16 cellular contexts compared by ENCODE assay signal in genomic region chr1:53381790-53382401, GRCh38. TPM values are rescaled to one million over a fixed set of nuclear protein-coding genes. Genes with fewer than 3 reads are reported as not detected.
DNase-seq lines count a peak whose midpoint lies in the region; ATAC-seq, FAIRE-seq and TF ChIP-seq lines count a peak whose summit lies in the region.
"Had no signal": no experiment of that assay in that cellular context is flagged by ENCODE, and none has a peak within 500 bp of the region (broad histone marks: within the 10 kb centered on the region; RNA-seq: fewer than 3 reads in every experiment).

No MANE protein-coding gene starts in this region.

- WGBS in smooth muscle cell (ENCODE audit: low lambda C conversion rate) = 75% methylated on average over 8 of the region's 8 CpGs

- H3F3A ChIP-seq in smooth muscle cell (ENCODE audit: low read depth) = no peaks in the 10 kb centered on the region

- FAIRE-seq in RCC 7860 (lab: Jason Lieb, UNC) = peak; percentile 90

- intact Hi-C loops in posterior vena cava (cut with DNase I) = no loop called here

- TF ChIP-seq CTCF in epithelial cell of esophagus (IDR thresholded peaks at IDR 0.05; ENCODE audit: insufficient read depth, low read depth, low read length, missing control alignments) = no peak
- no peak for TF ChIP-seq CTCF in smooth muscle cell (IDR thresholded peaks at IDR 0.05; ENCODE audit: borderline replicate concordance, insufficient read depth, poor library complexity, severe bottlenecking)

- DNase-seq in GM03348 (ENCODE audit: low spot score) (peak; percentile 38), RCC 7860 (ENCODE audit: low spot score) (peak; percentile 65), epithelial cell of esophagus (ENCODE audit: low read depth) (peak; percentile 86), posterior vena cava (ENCODE audit: low spot score) (peak; percentile 25), smooth muscle cell (lab: John Stamatoyannopoulos, UW; ENCODE audit: unreplicated experiment) (no peak)
- no peak for DNase-seq in stimulated activated naive CD8-positive, alpha-beta T cell treated with anti-CD3 and anti-CD28 coated beads, Interleukin-15, Interleukin-2, amounts not matched to agents 100 U/mL and 50 U/mL, for 24 hours
- DNase-seq: activated CD8-positive, alpha-beta T cell treated with anti-CD3 and anti-CD28 coated beads for 36 hours; CD4-positive, CD25-positive, alpha-beta regulatory T cell; NCI-H1436 treated with DMSO at 0.1 percent for 48 hours; NCI-H69; stimulated activated CD4-positive, alpha-beta T cell treated with anti-CD3 and anti-CD28 coated beads, Interleukin-4, amount 100 ng/mL, for 1 hour; stimulated activated naive CD4-positive, alpha-beta T cell had no signal

- H3K9me3 ChIP-seq in smooth muscle cell (replicated peaks; ENCODE audit: low read depth) = no peaks in the 10 kb centered on the region

- no peaks in the 10 kb centered on the region for H3K36me3 ChIP-seq in smooth muscle cell (ENCODE audit: low read depth)
- H3K36me3 ChIP-seq: cardiac muscle cell had no signal

- no peak overlapping the region for H3K27ac ChIP-seq in smooth muscle cell (ENCODE audit: low read depth)
- H3K27ac ChIP-seq: cardiac muscle cell had no signal

- no peaks in the 10 kb centered on the region for H3K4me1 ChIP-seq in smooth muscle cell (ENCODE audit: low read depth)

- ATAC-seq in HG02870 (IDR thresholded peaks at IDR 0.05; ENCODE audit: unreplicated experiment) (no peak), HG03469 (IDR thresholded peaks at IDR 0.05; ENCODE audit: unreplicated experiment) (no peak)
- ATAC-seq in stimulated activated naive CD8-positive, alpha-beta T cell treated with anti-CD3 and anti-CD28 coated beads, Interleukin-15, Interleukin-2, amounts not matched to agents 100 U/mL and 50 U/mL, for 24 hours = no peak
- ATAC-seq: activated CD8-positive, alpha-beta T cell treated with anti-CD3 and anti-CD28 coated beads for 36 hours; Right ventricle myocardium inferior had no signal

- H2AFZ ChIP-seq in smooth muscle cell (ENCODE audit: low read depth) = no peak overlapping the region

- no peaks in the 10 kb centered on the region for H3K27me3 ChIP-seq in smooth muscle cell (ENCODE audit: low read depth)

- H3K4me3 ChIP-seq in epithelial cell of esophagus (ENCODE audit: low read length) (no peak overlapping the region), smooth muscle cell (no peak overlapping the region)
- H3K4me3 ChIP-seq: cardiac muscle cell had no signal

- no peaks in the 10 kb centered on the region for H3K79me2 ChIP-seq in smooth muscle cell (ENCODE audit: low read depth)

- H4K20me1 ChIP-seq in smooth muscle cell (ENCODE audit: low read depth) = no peaks in the 10 kb centered on the region

- no peak overlapping the region for H3K9ac ChIP-seq in smooth muscle cell (ENCODE audit: low read depth)

- H3K4me2 ChIP-seq in smooth muscle cell = no peak overlapping the region

RNA-seq across cellular contexts. Expression of gene LRP8, which starts 54.0 kb away (rescaled TPM):
- 1 to 10 TPM; 5.7 to 7.2 TPM for total RNA-seq in posterior vena cava
- total RNA-seq in smooth muscle cell = 3.6 and 5.6 TPM in 2 replicates
- 4.2 and 8.1 TPM in 2 replicates for polyA plus RNA-seq in smooth muscle cell

Comparison
In these comparisons a context has a peak if more than half of its experiments do, and no peak if none do; other contexts are left out.
1. DNase-seq: peak in GM03348 (single experiment), RCC 7860 (single experiment), epithelial cell of esophagus (single experiment) and posterior vena cava (single experiment); none in smooth muscle cell (single experiment) and stimulated activated naive CD8-positive, alpha-beta T cell treated with anti-CD3 and anti-CD28 coated beads, Interleukin-15, Interleukin-2, amounts not matched to agents 100 U/mL and 50 U/mL, for 24 hours (single experiment).